Comparison of ENCODE assay signal across 1 cellular context in genomic region chr11:93330446-93330984, GRCh38.
TF ChIP-seq lines count a peak whose summit lies in the region.

Gene DEUP1, plus strand, starts transcription at chr11:93330742. Its CDS starts 1,518 bp downstream, at chr11:93332260.

TF ChIP-seq in WTC11, 78 proteins besides CTCF, POLR2A, EP300 and RAD21 (continued from another document):
- TF ChIP-seq ARID4B (CRISPR knock-in tag; IDR thresholded peaks at IDR 0.05; ENCODE audit: borderline replicate concordance), result no peak
- no peak for TF ChIP-seq STAT6 (CRISPR knock-in tag; conservative IDR thresholded peaks at IDR 0.05; ENCODE audit: low read depth)
- TF ChIP-seq FOXP1 (CRISPR knock-in tag; IDR thresholded peaks at IDR 0.05; ENCODE audit: borderline replicate concordance), result peak; percentile 96
- TF ChIP-seq ATF1 (CRISPR knock-in tag; IDR thresholded peaks at IDR 0.05), result no peak
- no peak for TF ChIP-seq PRRX2 (CRISPR knock-in tag; IDR thresholded peaks at IDR 0.05)
- no peak for TF ChIP-seq TP53 (CRISPR knock-in tag; IDR thresholded peaks at IDR 0.05)
- TF ChIP-seq SP1 (CRISPR knock-in tag; conservative IDR thresholded peaks at IDR 0.05), result peak; percentile 48; the same call in 1 of the 2 replicates
- TF ChIP-seq GRHL2 (CRISPR knock-in tag; IDR thresholded peaks at IDR 0.05; ENCODE audit: insufficient replicate concordance, severe bottlenecking), result no peak
- TF ChIP-seq ZNF425 (CRISPR knock-in tag; conservative IDR thresholded peaks at IDR 0.05), result no peak
- no peak for TF ChIP-seq NFATC4 (CRISPR knock-in tag; IDR thresholded peaks at IDR 0.05)
- no peak for TF ChIP-seq SMAD4 (CRISPR knock-in tag; IDR thresholded peaks at IDR 0.05)
- TF ChIP-seq ATF2 (CRISPR knock-in tag; IDR thresholded peaks at IDR 0.05; ENCODE audit: borderline replicate concordance, low read depth), result no peak
- TF ChIP-seq ELF4 (CRISPR knock-in tag; IDR thresholded peaks at IDR 0.05; ENCODE audit: low read depth), result 0 out of 2 replicates have a peak, but pooled peaks have one; percentile 45
- TF ChIP-seq ZBTB21 (CRISPR knock-in tag; IDR thresholded peaks at IDR 0.05; ENCODE audit: borderline replicate concordance), result 0 out of 2 replicates have a peak, but pooled peaks have one; percentile 33
- no peak for TF ChIP-seq FOXJ3 (CRISPR knock-in tag; IDR thresholded peaks at IDR 0.05; ENCODE audit: borderline replicate concordance)
- TF ChIP-seq ZNF121 (CRISPR knock-in tag; IDR thresholded peaks at IDR 0.05), result no peak
- TF ChIP-seq RELA (CRISPR knock-in tag; IDR thresholded peaks at IDR 0.05; ENCODE audit: borderline replicate concordance), result peak; percentile 73; the same call in 1 of the 2 replicates
- no peak for TF ChIP-seq AFF4 (CRISPR knock-in tag; IDR thresholded peaks at IDR 0.05; ENCODE audit: borderline replicate concordance)
- TF ChIP-seq PREB (CRISPR knock-in tag; IDR thresholded peaks at IDR 0.05; ENCODE audit: borderline replicate concordance), result no peak
- no peak for TF ChIP-seq ZMAT4 (CRISPR knock-in tag; IDR thresholded peaks at IDR 0.05)
- peak; percentile 64; the same call in 1 of the 2 replicates for TF ChIP-seq MAX (CRISPR knock-in tag; IDR thresholded peaks at IDR 0.05)
